Comparison of ENCODE assay signal across 14 cellular contexts in the genomic region with DNA sequence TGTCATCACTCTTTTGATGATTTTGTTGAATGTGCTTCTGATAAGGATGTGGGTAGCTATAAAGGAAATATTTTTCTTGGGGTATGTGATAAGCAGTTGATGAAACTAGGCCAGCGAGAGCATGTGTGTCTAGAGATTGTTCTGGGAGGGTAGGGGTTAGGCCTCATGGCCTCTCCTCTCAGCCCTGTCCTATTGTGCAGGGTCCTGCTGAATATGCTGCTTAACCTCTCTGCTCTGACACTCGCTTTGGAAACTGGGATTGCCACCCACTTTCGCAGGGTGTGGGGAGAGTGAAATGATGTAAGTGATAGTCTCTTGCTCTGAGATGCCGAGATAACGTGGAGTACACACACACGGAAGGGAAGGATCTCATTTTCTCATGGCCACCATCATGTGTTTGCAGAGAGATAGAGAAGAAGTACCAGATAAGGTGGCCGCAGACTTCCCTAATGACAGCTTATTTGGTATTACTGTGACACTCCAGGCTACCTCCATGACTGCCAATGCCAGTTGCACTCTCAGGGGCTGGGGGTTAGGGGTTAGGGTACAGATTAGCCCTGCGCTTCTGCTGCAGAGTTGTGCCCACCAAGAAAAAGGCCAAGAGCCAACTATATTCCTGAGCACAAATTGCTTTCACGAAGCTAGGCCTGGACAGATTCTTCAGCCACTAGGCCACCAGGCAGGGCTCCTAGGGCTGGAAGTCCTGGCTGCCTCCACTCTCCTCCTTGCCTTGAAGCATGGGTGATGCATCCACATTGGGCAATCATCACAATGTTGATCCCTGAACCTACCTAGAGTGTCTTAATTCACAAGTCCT. TPM values are rescaled to one million over a fixed set of nuclear protein-coding genes. Genes with fewer than 3 reads are reported as not detected.
A peak's percentile ranks its signal among the peaks of the same experiment; 100 is the strongest.
DNase-seq lines count a peak whose midpoint lies in the region; FAIRE-seq and TF ChIP-seq lines count a peak whose summit lies in the region.
"Had no signal": no experiment of that assay in that cellular context is flagged by ENCODE, and none has a peak within 500 bp of the region (broad histone marks: within the 10 kb centered on the region; RNA-seq: fewer than 3 reads in every experiment).

No MANE protein-coding gene starts in this region.

- peaks cover 49% of the 10 kb centered on the region for H3F3A ChIP-seq in MM.1S (ENCODE audit: insufficient read depth, low read length)

- H3K4me1 ChIP-seq in esophagus squamous epithelium: peaks cover 39 to 95% (median 45%) of the 10 kb centered on the region in 3 donors
- peaks cover 37% of the 10 kb centered on the region for H3K4me1 ChIP-seq in stomach smooth muscle (ENCODE audit: control insufficient read depth, insufficient read depth, low read length)
- H3K4me1 ChIP-seq in MM.1S (ENCODE audit: low read length): peaks cover 50% of the 10 kb centered on the region

- no peaks in the 10 kb centered on the region for H3K36me3 ChIP-seq in esophagus squamous epithelium
- H3K36me3 ChIP-seq in stomach smooth muscle (ENCODE audit: control insufficient read depth in 2 of 2, insufficient read depth in 2 of 2, low read length in 2 of 2): no peaks in the 10 kb centered on the region
- no peaks in the 10 kb centered on the region for H3K36me3 ChIP-seq in MM.1S (replicated peaks; ENCODE audit: insufficient read depth, low read length)
- H3K36me3 ChIP-seq: esophagus muscularis mucosa, left ventricle myocardium inferior, sigmoid colon had no signal

- no peak overlapping the region for H3K4me3 ChIP-seq in esophagus squamous epithelium
- H3K4me3 ChIP-seq in stomach smooth muscle (ENCODE audit: low read length in 2 of 2): peak overlapping the region in 1 of 2 donors; percentile 40
- no peak overlapping the region for H3K4me3 ChIP-seq in MM.1S (ENCODE audit: low read length)
- H3K4me3 ChIP-seq: A549, esophagus muscularis mucosa, left ventricle myocardium inferior, sigmoid colon, testis had no signal

- H3K9me2 ChIP-seq in MM.1S (replicated peaks; ENCODE audit: insufficient read depth, low read length): no peaks in the 10 kb centered on the region

- H3K9ac ChIP-seq in stomach smooth muscle (ENCODE audit: low read length in 2 of 2): no peak overlapping the region
- no peak overlapping the region for H3K9ac ChIP-seq in MM.1S (ENCODE audit: low read length)

- TF ChIP-seq CTCF in esophagus squamous epithelium (IDR thresholded peaks at IDR 0.05) (no peak), MM.1S (IDR thresholded peaks at IDR 0.05; ENCODE audit: low read length) (no peak)

- H3K79me2 ChIP-seq in MM.1S (ENCODE audit: low read length): peaks cover 83% of the 10 kb centered on the region

- H3K27ac ChIP-seq in esophagus squamous epithelium: peak overlapping the region in 3 of 4 donors; percentile 8 to 89 (median 88)
- H3K27ac ChIP-seq in stomach smooth muscle (ENCODE audit: low read length): peak overlapping the region; percentile 71
- no peak overlapping the region for H3K27ac ChIP-seq in MM.1S (ENCODE audit: low read length)
- H3K27ac ChIP-seq: left ventricle myocardium inferior, testis had no signal

- DNase-seq in activated CD4-positive, alpha-beta T cell treated with anti-CD3 and anti-CD28 coated beads for 48 hours: peak; percentile 72
- no peak for DNase-seq in activated CD4-positive, alpha-beta T cell treated with anti-CD3 and anti-CD28 coated beads, Interleukin-2, amount 50 U/mL, for 4 hours
- peak; percentile 75 to 76 for DNase-seq in activated T-cell treated with anti-CD3 and anti-CD28 coated beads, Interleukin-2, amount 50 U/mL, for 48 hours
- DNase-seq in esophagus squamous epithelium (lab: John Stamatoyannopoulos, UW) (no peak), urothelium cell line (ENCODE audit: low spot score) (no peak), head of caudate nucleus (no peak), MM.1S (no peak)
- DNase-seq: left ventricle myocardium inferior, NCI-H1048, testis had no signal

- no peak for FAIRE-seq in urothelium cell line (lab: Jason Lieb, UNC)
- FAIRE-seq: A549 had no signal

- intact Hi-C loops in esophagus squamous epithelium (cut with DNase I): loop anchor here (10.0 kb wide), 1 partner anchor 256 kb away; a partner anchor contains a TSS
- intact Hi-C loops in head of caudate nucleus (cut with DNase I): no loop called here

- H2AFZ ChIP-seq in MM.1S (ENCODE audit: low read length): no peak overlapping the region

- no peaks in the 10 kb centered on the region for H3K9me3 ChIP-seq in esophagus squamous epithelium
- H3K9me3 ChIP-seq in stomach smooth muscle (ENCODE audit: control insufficient read depth in 2 of 2, low read length in 2 of 2): no peaks in the 10 kb centered on the region
- no peaks in the 10 kb centered on the region for H3K9me3 ChIP-seq in MM.1S (replicated peaks; ENCODE audit: insufficient read depth, low read length)
- H3K9me3 ChIP-seq: A549, esophagus muscularis mucosa, left ventricle myocardium inferior, sigmoid colon, testis had no signal

- H4K20me1 ChIP-seq in MM.1S (ENCODE audit: insufficient read depth, low read length): no peaks in the 10 kb centered on the region

- TF ChIP-seq POLR2A in esophagus squamous epithelium (IDR thresholded peaks at IDR 0.05): no peak

- no peak overlapping the region for H3K4me2 ChIP-seq in MM.1S (ENCODE audit: low read depth, low read length)
- H3K4me2 ChIP-seq: A549 had no signal

- 69 to 83% methylated on average over 4 to 9 of the region's 9 CpGs for whole genome bisulfite sequencing in esophagus squamous epithelium, 2 donors

- H3K27me3 ChIP-seq in esophagus squamous epithelium (no peaks in the 10 kb centered on the region), stomach smooth muscle (ENCODE audit: control insufficient read depth in 1 of 2, insufficient read depth in 2 of 2, low read length in 2 of 2) (no peaks in the 10 kb centered on the region), MM.1S (replicated peaks; ENCODE audit: insufficient read depth, low read length) (no peaks in the 10 kb centered on the region)
- H3K27me3 ChIP-seq: esophagus muscularis mucosa, sigmoid colon, testis had no signal

RNA-seq across cellular contexts. Expression of a gene that starts 25.2 kb away (rescaled TPM):
- 10 to 100 TPM; 19.5 to 44.6 (median 34.9) TPM for total RNA-seq in esophagus squamous epithelium

Comparison
In these comparisons a context has a peak if more than half of its experiments do, and no peak if none do; other contexts are left out.
1. DNase-seq: peak in activated CD4-positive, alpha-beta T cell treated with anti-CD3 and anti-CD28 coated beads for 48 hours (single experiment) and activated T-cell treated with anti-CD3 and anti-CD28 coated beads, Interleukin-2, amount 50 U/mL, for 48 hours (2 of 2); none in activated CD4-positive, alpha-beta T cell treated with anti-CD3 and anti-CD28 coated beads, Interleukin-2, amount 50 U/mL, for 4 hours (0 of 2), esophagus squamous epithelium (single experiment), urothelium cell line (single experiment), head of caudate nucleus (0 of 42) and MM.1S (single experiment).